In the genomic region with DNA sequence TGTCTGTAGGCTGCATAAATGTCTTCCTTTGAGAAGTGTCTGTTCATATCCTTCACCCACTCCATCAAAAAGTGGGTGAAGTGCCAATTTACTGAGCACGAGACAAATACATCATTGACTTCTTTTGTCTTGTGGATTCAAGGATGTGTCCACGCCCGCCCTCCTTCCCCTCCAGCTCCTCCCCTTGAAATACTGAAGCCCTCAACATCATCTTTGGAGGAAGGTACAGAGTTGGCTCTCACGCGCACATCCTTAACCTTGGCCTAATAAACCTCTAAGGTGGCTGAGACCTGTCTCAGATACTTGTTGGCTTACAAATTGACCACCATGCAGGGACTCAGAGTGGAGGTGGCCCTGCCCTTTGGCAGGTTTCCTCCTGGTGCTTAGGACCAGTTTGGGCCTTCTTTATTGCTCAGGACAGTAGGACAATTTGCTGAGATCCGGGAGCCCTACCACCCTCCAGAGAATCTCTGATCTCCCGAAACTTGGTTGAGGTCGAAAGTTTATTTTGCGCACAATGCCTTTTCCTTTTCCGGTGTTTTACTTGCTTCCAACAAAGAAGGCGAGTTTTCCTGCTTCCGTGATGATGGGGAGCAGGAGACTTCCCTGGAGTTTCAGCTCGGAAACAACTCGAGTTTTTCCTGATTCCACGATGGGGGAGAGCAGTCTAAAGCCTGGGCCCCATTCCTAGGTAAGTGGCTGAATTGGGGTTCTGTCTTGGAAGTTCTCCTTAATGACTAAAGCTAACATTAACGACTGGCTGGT, we compare ENCODE assay signal across 2 cellular contexts.
TF ChIP-seq lines count a peak whose summit lies in the region.

No MANE protein-coding gene starts in this region.

TF ChIP-seq in SK-N-SH, 30 proteins besides CTCF, POLR2A, EP300 and RAD21 (continued from another document):
- no peak for TF ChIP-seq USF2 (IDR thresholded peaks at IDR 0.05; ENCODE audit: borderline replicate concordance, low read depth, low read length)
- TF ChIP-seq SIN3A (IDR thresholded peaks at IDR 0.05; ENCODE audit: borderline replicate concordance, low read depth, low read length), result no peak
- TF ChIP-seq TAF1 (IDR thresholded peaks at IDR 0.05; ENCODE audit: borderline replicate concordance, low read depth, low read length), result no peak
- TF ChIP-seq POLR2AphosphoS5 (IDR thresholded peaks at IDR 0.05; ENCODE audit: low read depth, low read length), result no peak
- TF ChIP-seq, protein P1, sequence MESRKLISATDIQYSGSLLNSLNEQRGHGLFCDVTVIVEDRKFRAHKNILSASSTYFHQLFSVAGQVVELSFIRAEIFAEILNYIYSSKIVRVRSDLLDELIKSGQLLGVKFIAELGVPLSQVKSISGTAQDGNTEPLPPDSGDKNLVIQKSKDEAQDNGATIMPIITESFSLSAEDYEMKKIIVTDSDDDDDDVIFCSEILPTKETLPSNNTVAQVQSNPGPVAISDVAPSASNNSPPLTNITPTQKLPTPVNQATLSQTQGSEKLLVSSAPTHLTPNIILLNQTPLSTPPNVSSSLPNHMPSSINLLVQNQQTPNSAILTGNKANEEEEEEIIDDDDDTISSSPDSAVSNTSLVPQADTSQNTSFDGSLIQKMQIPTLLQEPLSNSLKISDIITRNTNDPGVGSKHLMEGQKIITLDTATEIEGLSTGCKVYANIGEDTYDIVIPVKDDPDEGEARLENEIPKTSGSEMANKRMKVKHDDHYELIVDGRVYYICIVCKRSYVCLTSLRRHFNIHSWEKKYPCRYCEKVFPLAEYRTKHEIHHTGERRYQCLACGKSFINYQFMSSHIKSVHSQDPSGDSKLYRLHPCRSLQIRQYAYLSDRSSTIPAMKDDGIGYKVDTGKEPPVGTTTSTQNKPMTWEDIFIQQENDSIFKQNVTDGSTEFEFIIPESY (IDR thresholded peaks at IDR 0.05; ENCODE audit: borderline replicate concordance, low read depth), result no peak
- TF ChIP-seq RFX5 (IDR thresholded peaks at IDR 0.05; ENCODE audit: low read length), result no peak

TF ChIP-seq in SK-N-SH treated with all-trans-retinoic acid at 6 μM for 48 hours, 23 proteins besides CTCF, POLR2A, EP300 and RAD21 (continued from another document):
- TF ChIP-seq, protein P2, sequence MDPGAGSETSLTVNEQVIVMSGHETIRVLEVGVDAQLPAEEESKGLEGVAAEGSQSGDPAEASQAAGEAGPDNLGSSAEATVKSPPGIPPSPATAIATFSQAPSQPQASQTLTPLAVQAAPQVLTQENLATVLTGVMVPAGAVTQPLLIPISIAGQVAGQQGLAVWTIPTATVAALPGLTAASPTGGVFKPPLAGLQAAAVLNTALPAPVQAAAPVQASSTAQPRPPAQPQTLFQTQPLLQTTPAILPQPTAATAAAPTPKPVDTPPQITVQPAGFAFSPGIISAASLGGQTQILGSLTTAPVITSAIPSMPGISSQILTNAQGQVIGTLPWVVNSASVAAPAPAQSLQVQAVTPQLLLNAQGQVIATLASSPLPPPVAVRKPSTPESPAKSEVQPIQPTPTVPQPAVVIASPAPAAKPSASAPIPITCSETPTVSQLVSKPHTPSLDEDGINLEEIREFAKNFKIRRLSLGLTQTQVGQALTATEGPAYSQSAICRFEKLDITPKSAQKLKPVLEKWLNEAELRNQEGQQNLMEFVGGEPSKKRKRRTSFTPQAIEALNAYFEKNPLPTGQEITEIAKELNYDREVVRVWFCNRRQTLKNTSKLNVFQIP (CRISPR knock-in tag; IDR thresholded peaks at IDR 0.05; ENCODE audit: borderline replicate concordance, low read depth), result no peak
- TF ChIP-seq TOX (CRISPR knock-in tag; IDR thresholded peaks at IDR 0.05; ENCODE audit: borderline replicate concordance) (no peak), BACH2 (CRISPR knock-in tag; IDR thresholded peaks at IDR 0.05; ENCODE audit: borderline replicate concordance) (no peak), GLIS3 (CRISPR knock-in tag; IDR thresholded peaks at IDR 0.05) (no peak)
- TF ChIP-seq, protein P3, sequence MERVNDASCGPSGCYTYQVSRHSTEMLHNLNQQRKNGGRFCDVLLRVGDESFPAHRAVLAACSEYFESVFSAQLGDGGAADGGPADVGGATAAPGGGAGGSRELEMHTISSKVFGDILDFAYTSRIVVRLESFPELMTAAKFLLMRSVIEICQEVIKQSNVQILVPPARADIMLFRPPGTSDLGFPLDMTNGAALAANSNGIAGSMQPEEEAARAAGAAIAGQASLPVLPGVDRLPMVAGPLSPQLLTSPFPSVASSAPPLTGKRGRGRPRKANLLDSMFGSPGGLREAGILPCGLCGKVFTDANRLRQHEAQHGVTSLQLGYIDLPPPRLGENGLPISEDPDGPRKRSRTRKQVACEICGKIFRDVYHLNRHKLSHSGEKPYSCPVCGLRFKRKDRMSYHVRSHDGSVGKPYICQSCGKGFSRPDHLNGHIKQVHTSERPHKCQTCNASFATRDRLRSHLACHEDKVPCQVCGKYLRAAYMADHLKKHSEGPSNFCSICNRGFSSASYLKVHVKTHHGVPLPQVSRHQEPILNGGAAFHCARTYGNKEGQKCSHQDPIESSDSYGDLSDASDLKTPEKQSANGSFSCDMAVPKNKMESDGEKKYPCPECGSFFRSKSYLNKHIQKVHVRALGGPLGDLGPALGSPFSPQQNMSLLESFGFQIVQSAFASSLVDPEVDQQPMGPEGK (CRISPR knock-in tag; IDR thresholded peaks at IDR 0.05; ENCODE audit: borderline replicate concordance), result no peak
- TF ChIP-seq, protein P4, sequence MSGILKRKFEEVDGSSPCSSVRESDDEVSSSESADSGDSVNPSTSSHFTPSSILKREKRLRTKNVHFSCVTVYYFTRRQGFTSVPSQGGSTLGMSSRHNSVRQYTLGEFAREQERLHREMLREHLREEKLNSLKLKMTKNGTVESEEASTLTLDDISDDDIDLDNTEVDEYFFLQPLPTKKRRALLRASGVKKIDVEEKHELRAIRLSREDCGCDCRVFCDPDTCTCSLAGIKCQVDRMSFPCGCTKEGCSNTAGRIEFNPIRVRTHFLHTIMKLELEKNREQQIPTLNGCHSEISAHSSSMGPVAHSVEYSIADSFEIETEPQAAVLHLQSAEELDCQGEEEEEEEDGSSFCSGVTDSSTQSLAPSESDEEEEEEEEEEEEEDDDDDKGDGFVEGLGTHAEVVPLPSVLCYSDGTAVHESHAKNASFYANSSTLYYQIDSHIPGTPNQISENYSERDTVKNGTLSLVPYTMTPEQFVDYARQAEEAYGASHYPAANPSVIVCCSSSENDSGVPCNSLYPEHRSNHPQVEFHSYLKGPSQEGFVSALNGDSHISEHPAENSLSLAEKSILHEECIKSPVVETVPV (CRISPR knock-in tag; IDR thresholded peaks at IDR 0.05), result no peak
